13 cellular contexts compared by ENCODE assay signal in the genomic region with DNA sequence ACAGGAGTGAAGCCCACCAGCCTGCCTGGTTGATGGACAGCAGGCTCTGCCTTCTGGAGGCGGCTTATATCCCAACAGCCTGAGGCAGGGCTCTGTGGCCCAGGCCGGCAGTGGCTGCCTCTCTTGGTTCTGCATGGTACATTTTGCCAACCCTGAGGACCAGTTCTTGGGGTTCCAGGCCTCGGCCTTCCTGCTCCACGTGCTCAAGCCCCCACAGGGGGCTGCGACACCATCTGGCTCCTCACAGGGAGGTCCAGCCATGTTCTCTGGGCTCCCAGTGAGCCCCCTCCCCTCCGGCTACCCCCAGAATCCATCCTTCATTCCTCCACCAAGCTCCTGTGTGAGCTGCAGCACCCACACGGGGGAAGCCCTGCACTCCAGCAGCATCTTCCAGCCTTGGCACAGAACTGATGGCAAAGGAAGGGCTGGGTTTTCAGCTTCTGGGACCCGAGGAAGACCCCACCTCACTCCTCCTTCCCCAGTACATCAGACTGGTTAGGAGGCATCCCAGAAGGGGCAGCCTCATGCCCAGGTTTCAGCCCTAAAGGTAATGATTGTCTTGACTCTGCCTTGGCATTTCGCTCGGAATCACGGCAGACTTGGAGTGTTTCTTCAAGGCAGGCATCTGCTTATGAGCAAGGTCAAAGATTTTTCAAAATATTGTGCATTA.
DNase-seq lines count a peak whose midpoint lies in the region; ATAC-seq and TF ChIP-seq lines count a peak whose summit lies in the region.
"Had no signal": no experiment of that assay in that cellular context is flagged by ENCODE, and none has a peak within 500 bp of the region (broad histone marks: within the 10 kb centered on the region; RNA-seq: fewer than 3 reads in every experiment).

No MANE protein-coding gene starts in this region.

- no peak overlapping the region for H3K27ac ChIP-seq in BLaER1

- peaks cover 0 to 4% (median 0%) of the 10 kb centered on the region in 7 donors for H3K9me3 Mint-ChIP-seq in CD14-positive monocyte
- no peaks in the 10 kb centered on the region for H3K9me3 Mint-ChIP-seq in chondrocyte (ENCODE audit: low read depth)
- H3K9me3 Mint-ChIP-seq: CD4-positive, alpha-beta T cell had no signal

- H3K27me3 Mint-ChIP-seq in CD14-positive monocyte (ENCODE audit: low read depth in 3 of 3) (peaks cover 4 to 28% (median 10%) of the 10 kb centered on the region in 3 donors), chondrocyte (ENCODE audit: low read depth) (no peaks in the 10 kb centered on the region)
- H3K27me3 Mint-ChIP-seq: CD4-positive, alpha-beta T cell had no signal

- peaks cover 42% of the 10 kb centered on the region for H3K36me3 ChIP-seq in BLaER1

- intact Hi-C loops in CD14-positive monocyte (cut with micrococcal nuclease) (no loop called here), posterior vena cava (cut with DNase I) (no loop called here)

- H3K27ac Mint-ChIP-seq in CD14-positive monocyte (peak overlapping the region in 4 of 7 donors; percentile 13 to 88 (median 70)), chondrocyte (ENCODE audit: unreplicated experiment) (no peak overlapping the region)
- H3K27ac Mint-ChIP-seq: CD4-positive, alpha-beta T cell; GM23338 had no signal

- no peak overlapping the region for H3K4me3 ChIP-seq in BLaER1
- H3K4me3 ChIP-seq: GM12878, GM23338 had no signal

- no peak for ATAC-seq in stimulated activated naive CD8-positive, alpha-beta T cell treated with anti-CD3 and anti-CD28 coated beads, Interleukin-15, Interleukin-2, amounts not matched to agents 100 U/mL and 50 U/mL, for 24 hours
- ATAC-seq in GM21367 (IDR thresholded peaks at IDR 0.05; ENCODE audit: unreplicated experiment), result no peak
- ATAC-seq: GM23338 had no signal

- peaks cover 41 to 52% of the 10 kb centered on the region in 2 donors for H3K36me3 Mint-ChIP-seq in CD14-positive monocyte
- H3K36me3 Mint-ChIP-seq in chondrocyte (ENCODE audit: low read depth), result peaks cover 3% of the 10 kb centered on the region

- H3K4me2 ChIP-seq in BLaER1, result 0 out of 2 replicates have a peak overlapping the region, but pooled peaks have one; percentile 66
- H3K4me2 ChIP-seq: GM23338 had no signal

- TF ChIP-seq CTCF in CD14-positive monocyte (IDR thresholded peaks at IDR 0.05) (no peak), chondrocyte (IDR thresholded peaks at IDR 0.05) (no peak)

- H4K20me1 ChIP-seq in BLaER1, result peaks cover 10% of the 10 kb centered on the region; the same call in 1 of the 2 replicates

- H3K4me1 ChIP-seq in BLaER1, result peaks cover 27% of the 10 kb centered on the region

- no peak overlapping the region for H3K9ac ChIP-seq in BLaER1

- H3K9me3 ChIP-seq in BLaER1, result no peaks in the 10 kb centered on the region

- H3K4me1 Mint-ChIP-seq in CD14-positive monocyte (peaks cover 42% of the 10 kb centered on the region), chondrocyte (ENCODE audit: low read depth) (no peaks in the 10 kb centered on the region)
- H3K4me1 Mint-ChIP-seq: GM23338 had no signal

- H3K27me3 ChIP-seq in BLaER1, result no peaks in the 10 kb centered on the region

- H3K4me3 Mint-ChIP-seq in CD14-positive monocyte (no peak overlapping the region), chondrocyte (ENCODE audit: unreplicated experiment) (no peak overlapping the region)
- H3K4me3 Mint-ChIP-seq: CD4-positive, alpha-beta T cell; GM23338 had no signal

- DNase-seq in CD14-positive monocyte (ENCODE audit: low spot score) (no peak), chondrocyte (ENCODE audit: low spot score) (peak; percentile 49), posterior vena cava (ENCODE audit: low spot score) (peak; percentile 58), DMS 273 treated with DMSO at 0.1 percent for 48 hours (lab: John Stamatoyannopoulos, UW) (no peak)
- DNase-seq in stimulated activated naive CD8-positive, alpha-beta T cell treated with anti-CD3 and anti-CD28 coated beads, Interleukin-15, Interleukin-2, amounts not matched to agents 100 U/mL and 50 U/mL, for 24 hours, result no peak
- DNase-seq: Calu3; CD4-positive, alpha-beta T cell; DMS79; H7 had no signal

Comparison
In these comparisons a context has a peak if more than half of its experiments do, and no peak if none do; other contexts are left out.
1. DNase-seq: peak in chondrocyte (single experiment) and posterior vena cava (single experiment); none in CD14-positive monocyte (single experiment), stimulated activated naive CD8-positive, alpha-beta T cell treated with anti-CD3 and anti-CD28 coated beads, Interleukin-15, Interleukin-2, amounts not matched to agents 100 U/mL and 50 U/mL, for 24 hours (single experiment) and DMS 273 treated with DMSO at 0.1 percent for 48 hours (single experiment).